17 cellular contexts compared by ENCODE assay signal in the genomic region with DNA sequence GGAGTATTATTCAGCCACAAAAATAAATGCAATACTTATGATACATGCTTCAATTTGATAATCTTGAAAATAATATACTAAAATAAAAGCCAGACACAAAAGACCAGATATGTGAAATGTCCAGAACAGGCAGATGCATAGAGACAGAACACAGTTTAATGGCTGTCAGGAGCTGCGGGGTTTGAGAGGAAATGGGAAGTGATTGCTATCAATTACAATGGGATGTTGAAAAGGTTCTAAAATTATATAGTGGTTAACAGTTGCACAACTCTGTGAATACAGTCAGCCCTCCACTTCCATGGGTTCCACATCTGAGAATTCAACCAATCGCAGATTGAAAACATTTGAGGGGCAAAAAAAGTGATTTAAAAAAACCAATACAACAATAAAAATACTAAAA. TPM values are rescaled to one million over a fixed set of nuclear protein-coding genes. Genes with fewer than 3 reads are reported as not detected.
DNase-seq lines count a peak whose midpoint lies in the region; TF ChIP-seq lines count a peak whose summit lies in the region.
"Had no signal": no experiment of that assay in that cellular context is flagged by ENCODE, and none has a peak within 500 bp of the region (broad histone marks: within the 10 kb centered on the region; RNA-seq: fewer than 3 reads in every experiment).

No MANE protein-coding gene starts in this region.

- peaks cover 55% of the 10 kb centered on the region for H3K36me3 ChIP-seq in neutrophil

- TF ChIP-seq CTCF in NB4 (IDR thresholded peaks at IDR 0.05; ENCODE audit: low read depth, low read length) (no peak), neutrophil (IDR thresholded peaks at IDR 0.05) (no peak)

- H3K9me3 ChIP-seq in neutrophil = no peaks in the 10 kb centered on the region
- H3K9me3 ChIP-seq: A549 had no signal

- DNase-seq in GF-D8 (lab: John Stamatoyannopoulos, UW) = peak; percentile 55
- peak; percentile 58 for DNase-seq in NB4 (ENCODE audit: low read depth)
- peak; percentile 91 for DNase-seq in SIG-M5 treated with dmso at 0.1 percent for 504 hours (lab: John Stamatoyannopoulos, UW; ENCODE audit: unreplicated experiment)
- DNase-seq in stimulated activated naive CD4-positive, alpha-beta T cell treated with Interleukin-2 at 50 U/mL for 16 hours (lab: John Stamatoyannopoulos, UW) = no peak
- DNase-seq in HT-29 (ENCODE audit: low spot score) = no peak
- DNase-seq in activated CD8-positive, alpha-beta memory T cell treated with anti-CD3 and anti-CD28 coated beads for 24 hours = no peak
- DNase-seq: COR-L47, GOT3, MM.1S, NCI-H1417 treated with DMSO at 0.1 percent for 48 hours, NCI-H2029, NCI-H2171 treated with DMSO at 0.1 percent for 48 hours, NCI-H446 treated with DMSO at 0.1 percent for 48 hours, NCI-H748 treated with DMSO at 0.1 percent for 48 hours, SHP77 treated with DMSO at 0.1 percent for 48 hours had no signal

- H3K27me3 ChIP-seq in neutrophil = no peaks in the 10 kb centered on the region

- H3K4me3 ChIP-seq in NB4 (ENCODE audit: low read depth, low read length) = no peak overlapping the region
- H3K4me3 ChIP-seq in neutrophil (ENCODE audit: low read depth in 1 of 2, low read length in 1 of 2) = peak overlapping the region in 1 of 2 experiments; percentile 10
- H3K4me3 ChIP-seq: A549 had no signal

- H3K27ac ChIP-seq in neutrophil = peak overlapping the region; percentile 34
- H3K27ac ChIP-seq: A549 had no signal

- TF ChIP-seq POLR2A in NB4 (IDR thresholded peaks at IDR 0.05; ENCODE audit: extremely low read depth, insufficient read length) = no peak

- H3K4me1 ChIP-seq in neutrophil (ENCODE audit: control insufficient read depth in 1 of 2, insufficient read depth in 1 of 2, low read depth in 1 of 2, low read length in 1 of 2) = peaks cover 30 to 49% of the 10 kb centered on the region in 2 experiments

RNA-seq across cellular contexts. Expression of gene LTN1, which starts 54.0 kb away (rescaled TPM):
- total RNA-seq in HT-29 (2014; rRNA removed; shearing (Covaris generic)) = 6.0 and 6.3 TPM in 2 replicates

Comparison
In these comparisons a context has a peak if more than half of its experiments do, and no peak if none do; other contexts are left out.
1. DNase-seq: peak in GF-D8 (single experiment), NB4 (single experiment) and SIG-M5 treated with dmso at 0.1 percent for 504 hours (single experiment); none in stimulated activated naive CD4-positive, alpha-beta T cell treated with Interleukin-2 at 50 U/mL for 16 hours (single experiment), HT-29 (single experiment) and activated CD8-positive, alpha-beta memory T cell treated with anti-CD3 and anti-CD28 coated beads for 24 hours (single experiment).